Comparison of ENCODE assay signal across 8 cellular contexts in the genomic region with DNA sequence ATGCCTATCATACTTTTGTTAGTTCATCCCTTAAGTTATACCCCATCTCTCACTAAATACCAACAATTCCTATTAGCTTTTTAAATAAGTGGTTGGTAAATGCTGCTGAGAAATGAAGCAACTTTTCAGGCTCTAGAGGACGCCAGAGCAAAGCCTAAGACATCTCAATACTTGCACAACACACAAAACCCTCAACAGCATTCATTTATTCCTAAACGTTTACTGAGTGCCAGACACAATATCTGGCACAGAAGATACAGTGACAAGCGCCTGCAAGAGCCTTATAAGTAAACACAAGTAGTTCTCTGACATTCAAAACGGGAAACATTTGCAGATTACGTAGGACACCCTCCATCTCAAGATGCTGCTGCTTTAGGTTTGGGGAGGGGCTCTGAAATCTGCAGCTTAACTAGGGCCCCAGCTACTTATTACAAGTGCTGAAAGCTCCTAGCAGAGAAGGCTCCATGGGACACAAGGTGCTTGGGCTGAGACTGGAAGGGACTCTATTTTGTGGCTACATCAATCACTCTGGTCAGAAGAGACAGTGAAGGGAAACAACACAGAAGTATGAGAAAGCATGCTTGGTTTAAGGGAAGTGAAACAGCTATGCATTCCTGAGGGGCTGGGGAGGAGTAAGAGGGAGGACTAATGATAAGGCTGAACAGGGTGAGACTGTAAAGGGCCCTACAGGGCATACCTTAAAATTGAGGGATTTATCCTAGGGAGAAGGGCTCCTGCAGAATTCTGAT.
A peak's percentile ranks its signal among the peaks of the same experiment; 100 is the strongest.
DNase-seq lines count a peak whose midpoint lies in the region; ATAC-seq and TF ChIP-seq lines count a peak whose summit lies in the region.

No MANE protein-coding gene starts in this region.

- no peak for TF ChIP-seq POLR2A in ovary (IDR thresholded peaks at IDR 0.05)

- H3K9me3 ChIP-seq in ovary, result no peaks in the 10 kb centered on the region

- TF ChIP-seq CTCF in ovary (IDR thresholded peaks at IDR 0.05), result no peak

- peak; percentile 65 for DNase-seq in NCI-H82 (lab: John Stamatoyannopoulos, UW)
- DNase-seq in NCI-H82 treated with DMSO at 0.1 percent for 48 hours (lab: John Stamatoyannopoulos, UW; ENCODE audit: unreplicated experiment), result no peak
- DNase-seq in NOMO-1 treated with dmso at 0.1 percent for 144 hours (lab: John Stamatoyannopoulos, UW; ENCODE audit: unreplicated experiment), result peak; percentile 53
- DNase-seq in inferior parietal cortex (ENCODE audit: extremely low spot score), result peak; percentile 73
- no peak for DNase-seq in ovary
- no peak for DNase-seq in effector CD4-positive, alpha-beta T cell
- no peak for DNase-seq in stimulated activated naive CD4-positive, alpha-beta T cell treated with Interleukin-2 at 50 U/mL for 16 hours (lab: John Stamatoyannopoulos, UW)

- H3K4me1 ChIP-seq in ovary (ENCODE audit: insufficient read depth), result peaks cover 6% of the 10 kb centered on the region

- H3K4me3 ChIP-seq in ovary, result no peak overlapping the region

- ATAC-seq in HG02840 (IDR thresholded peaks at IDR 0.05; ENCODE audit: low FRiP score, unreplicated experiment), result peak; percentile 56

- H3K27ac ChIP-seq in ovary, result no peak overlapping the region

- TF ChIP-seq EP300 in ovary (IDR thresholded peaks at IDR 0.05), result no peak

- H3K36me3 ChIP-seq in ovary, result no peaks in the 10 kb centered on the region

- WGBS in ovary, 3 donors, result 42 to 54% (median 45%) methylated on average over 5 of the region's 5 CpGs

- H3K27me3 ChIP-seq in ovary, result no peaks in the 10 kb centered on the region

- intact Hi-C loops in ovary (cut with DNase I), result no loop called here

Comparison
In these comparisons a context has a peak if more than half of its experiments do, and no peak if none do; other contexts are left out.
1. DNase-seq: peak in NCI-H82 (single experiment), NOMO-1 treated with dmso at 0.1 percent for 144 hours (single experiment) and inferior parietal cortex (single experiment); none in NCI-H82 treated with DMSO at 0.1 percent for 48 hours (single experiment), ovary (0 of 5), effector CD4-positive, alpha-beta T cell (single experiment) and stimulated activated naive CD4-positive, alpha-beta T cell treated with Interleukin-2 at 50 U/mL for 16 hours (single experiment).